1 cellular context compared by ENCODE assay signal in the genomic region with DNA sequence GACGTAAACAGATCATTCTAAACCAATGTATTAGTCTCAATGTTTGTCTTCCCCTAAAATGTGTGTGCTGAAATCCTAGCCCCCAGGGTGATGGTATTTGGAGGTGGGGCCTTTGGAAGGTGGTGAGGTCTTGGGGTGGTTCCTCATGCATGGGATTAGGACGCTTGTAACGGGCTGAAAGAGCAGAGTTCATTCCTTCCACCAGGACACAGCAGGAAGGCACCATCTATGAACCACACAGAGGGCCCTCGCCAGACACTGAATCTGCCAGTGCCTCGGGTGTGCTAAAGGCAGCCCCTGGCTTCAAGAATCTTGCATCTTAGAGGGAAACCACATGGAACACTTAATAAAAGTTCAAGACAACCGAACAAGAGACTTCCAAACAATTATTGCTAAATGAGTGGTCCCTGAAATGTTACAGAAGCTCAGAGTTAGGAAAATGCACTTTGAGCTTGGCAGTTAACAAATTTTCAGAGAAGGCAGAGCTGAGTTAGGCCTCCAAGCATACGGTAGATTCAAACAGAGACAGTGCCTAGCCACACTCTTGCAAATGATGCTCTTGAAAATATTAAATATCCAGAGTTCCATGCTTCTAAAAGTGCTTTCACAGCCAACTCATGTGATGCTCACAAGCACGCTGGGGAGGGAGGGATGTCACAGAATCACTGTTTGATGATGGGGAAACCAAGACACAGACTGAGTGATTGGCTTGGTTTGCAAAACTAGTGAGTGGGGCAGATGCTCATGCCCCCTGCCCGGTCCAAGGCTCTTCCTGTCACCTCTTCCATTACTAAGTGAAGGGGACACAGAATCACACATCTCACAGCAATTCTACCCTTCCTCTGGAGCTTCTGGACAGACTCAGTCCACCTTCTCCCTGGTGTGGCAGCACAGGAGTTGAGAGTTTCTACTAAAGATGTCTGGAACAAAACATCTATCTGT.
TF ChIP-seq lines count a peak whose summit lies in the region.

No MANE protein-coding gene starts in this region.

TF ChIP-seq in A549, 52 proteins besides CTCF, POLR2A, EP300 and RAD21 (continued from another document):
- TF ChIP-seq MAX (IDR thresholded peaks at IDR 0.05), result no peak
- TF ChIP-seq ZFP36 (IDR thresholded peaks at IDR 0.05; ENCODE audit: borderline replicate concordance, partially characterized antibody), result no peak
- TF ChIP-seq CHD2 (IDR thresholded peaks at IDR 0.05; ENCODE audit: low read length, partially characterized antibody), result no peak
- TF ChIP-seq MYC (IDR thresholded peaks at IDR 0.05; ENCODE audit: borderline replicate concordance, low read length), result no peak
